ENCODE assay signal across 10 cellular contexts in the genomic region with DNA sequence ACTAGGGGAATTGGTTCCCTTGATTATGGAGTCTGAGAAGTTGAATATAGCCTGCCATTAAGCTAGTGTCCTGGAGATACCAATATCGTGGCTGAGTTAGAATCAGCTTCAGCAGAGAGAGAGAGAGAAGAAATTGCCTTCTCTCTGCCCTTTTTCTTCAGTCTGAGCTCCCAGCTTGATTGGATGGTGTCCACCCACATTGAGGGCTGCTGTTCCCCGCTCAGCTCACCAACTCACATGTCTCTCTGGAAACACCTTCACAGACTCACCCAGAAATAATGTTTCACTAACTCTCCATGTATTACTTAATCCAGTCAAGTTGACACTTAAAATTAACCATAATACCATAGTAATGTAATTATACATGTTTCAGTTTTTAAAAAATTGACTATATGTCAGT. TPM values are rescaled to one million over a fixed set of nuclear protein-coding genes. Genes with fewer than 3 reads are reported as not detected.
"Had no signal": no experiment of that assay in that cellular context is flagged by ENCODE, and none has a peak within 500 bp of the region (broad histone marks: within the 10 kb centered on the region; RNA-seq: fewer than 3 reads in every experiment).

No MANE protein-coding gene starts in this region.

- H3K27ac ChIP-seq: GM23248 had no signal

- H3K36me3 ChIP-seq: HAP-1 had no signal

- H3K4me3 ChIP-seq: GM23248, GM23338, HAP-1 had no signal

- H3K9me3 ChIP-seq: HAP-1 had no signal

- H3K4me2 ChIP-seq: GM23338 had no signal

- DNase-seq: GM23248, GOT3, H7, H9, HCEC 1CT, HFFc6 had no signal

- H3K9ac ChIP-seq: GM23248 had no signal

- H2AFZ ChIP-seq: GM23248, GM23338 had no signal

- H3K4me1 ChIP-seq: HAP-1 had no signal

RNA-seq across cellular contexts. Expression of gene TRIM43, which starts 17.9 kb away (rescaled TPM):
- total RNA-seq: GM23248, H1, H4, H7, H9, HFFc6 had no signal
